In genomic region chrX:100441321-100441720, GRCh38 we compare ENCODE assay signal across 5 cellular contexts. TPM values are rescaled to one million over a fixed set of nuclear protein-coding genes. Genes with fewer than 3 reads are reported as not detected.
"Had no signal": no experiment of that assay in that cellular context is flagged by ENCODE, and none has a peak within 500 bp of the region (broad histone marks: within the 10 kb centered on the region; RNA-seq: fewer than 3 reads in every experiment).

No MANE protein-coding gene starts in this region.

RNA-seq across cellular contexts. Expression of gene PCDH19, which starts 31.2 kb away (rescaled TPM):
- total RNA-seq: activated CD4-positive, alpha-beta memory T cell treated with anti-CD3 and anti-CD28 coated beads, Interleukin-2, amount 10 ng/mL, durations not matched to agents 7 days and 5 days; activated CD4-positive, alpha-beta T cell treated with anti-CD3 and anti-CD28 coated beads, Interleukin-2, amount 10 ng/mL, durations not matched to agents 7 days and 5 days; activated naive CD4-positive, alpha-beta T cell treated with anti-CD3 and anti-CD28 coated beads, Interleukin-2, amount 50 U/mL, for 72 hours; activated naive CD8-positive, alpha-beta T cell treated with anti-CD3 and anti-CD28 coated beads, Interleukin-2, amount 10 ng/mL, durations not matched to agents 7 days and 5 days; activated T-cell treated with anti-CD3 and anti-CD28 coated beads, Interleukin-2, amount 50 U/mL, for 72 hours had no signal
